ENCODE assay signal across 10 cellular contexts in genomic region chr3:196096382-196096953, GRCh38. TPM values are rescaled to one million over a fixed set of nuclear protein-coding genes. Genes with fewer than 3 reads are reported as not detected.
DNase-seq lines count a peak whose midpoint lies in the region; ATAC-seq and TF ChIP-seq lines count a peak whose summit lies in the region.
"Had no signal": no experiment of that assay in that cellular context is flagged by ENCODE, and none has a peak within 500 bp of the region (broad histone marks: within the 10 kb centered on the region; RNA-seq: fewer than 3 reads in every experiment).

No MANE protein-coding gene starts in this region.

- H3K27me3 ChIP-seq in stomach = no peaks in the 10 kb centered on the region

- no peak for TF ChIP-seq EP300 in stomach (IDR thresholded peaks at IDR 0.05)

- in situ Hi-C loops in G401 (cut with HindIII; ENCODE audit: low sequenced_read_pairs) = no loop called here

- H3K9me3 ChIP-seq in stomach = no peaks in the 10 kb centered on the region

- peak; percentile 70 for DNase-seq in G401 (ENCODE audit: low spot score)
- peak; percentile 40 for DNase-seq in epidermal melanocyte (ENCODE audit: insufficient read length, low spot score)
- DNase-seq in stomach = peak; percentile 50
- no peak for DNase-seq in stimulated activated CD4-positive, alpha-beta T cell treated with anti-CD3 and anti-CD28 coated beads, Interleukin-4, amount 100 ng/mL, for 1 hour
- DNase-seq in SW 1271 (lab: John Stamatoyannopoulos, UW) = no peak
- DNase-seq in AML-193 (lab: John Stamatoyannopoulos, UW) = no peak
- DNase-seq: activated naive CD8-positive, alpha-beta T cell treated with anti-CD3 and anti-CD28 coated beads, Interleukin-2, amount 10 ng/mL, durations not matched to agents 7 days and 5 days had no signal

- whole genome bisulfite sequencing in stomach, 5 donors = 53 to 61% (median 57%) methylated on average over 9 to 11 of the region's 11 CpGs

- TF ChIP-seq CTCF in stomach (IDR thresholded peaks at IDR 0.05) = no peak

- intact Hi-C loops in stomach (cut with DNase I; ENCODE audit: low total_unique reads) = no loop called here

- peak; percentile 80 for ATAC-seq in GM21423 (IDR thresholded peaks at IDR 0.05; ENCODE audit: unreplicated experiment)
- peak; percentile 51 for ATAC-seq in HG03575 (IDR thresholded peaks at IDR 0.05; ENCODE audit: extremely low read depth, insufficient number of reproducible peaks, low FRiP score, unreplicated experiment)

- no peak overlapping the region for H3K4me3 ChIP-seq in stomach
- H3K4me3 ChIP-seq: skin epidermis had no signal

- H3K27ac ChIP-seq in stomach = peak overlapping the region in 2 of 5 donors; percentile 18 to 43

- H3K36me3 ChIP-seq in stomach = no peaks in the 10 kb centered on the region

- no peak for TF ChIP-seq POLR2A in stomach (IDR thresholded peaks at IDR 0.05)

- peaks cover 0 to 9% (median 4%) of the 10 kb centered on the region in 4 donors for H3K4me1 ChIP-seq in stomach

RNA-seq across cellular contexts. Expression of gene TFRC, which starts 14.6 kb away (rescaled TPM):
- total RNA-seq in G401 (2014; rRNA removed; shearing (Covaris generic)) = 89.1 and 129 TPM in 2 replicates
- total RNA-seq in stomach = 100 to 1,000 TPM in 3 of 5 donors, 10 to 100 TPM in 2; 27.2 to 289 (median 178) TPM
- polyA plus RNA-seq in stomach = 10 to 100 TPM in 2 of 3 donors, 1 to 10 TPM in 1; 5.5 to 16.2 (median 11.2) TPM

Comparison
In these comparisons a context has a peak if more than half of its experiments do, and no peak if none do; other contexts are left out.
1. DNase-seq: peak in G401 (single experiment), epidermal melanocyte (single experiment) and stomach (single experiment); none in stimulated activated CD4-positive, alpha-beta T cell treated with anti-CD3 and anti-CD28 coated beads, Interleukin-4, amount 100 ng/mL, for 1 hour (single experiment), SW 1271 (0 of 2) and AML-193 (0 of 2).